ENCODE assay signal across 19 cellular contexts in the genomic region with DNA sequence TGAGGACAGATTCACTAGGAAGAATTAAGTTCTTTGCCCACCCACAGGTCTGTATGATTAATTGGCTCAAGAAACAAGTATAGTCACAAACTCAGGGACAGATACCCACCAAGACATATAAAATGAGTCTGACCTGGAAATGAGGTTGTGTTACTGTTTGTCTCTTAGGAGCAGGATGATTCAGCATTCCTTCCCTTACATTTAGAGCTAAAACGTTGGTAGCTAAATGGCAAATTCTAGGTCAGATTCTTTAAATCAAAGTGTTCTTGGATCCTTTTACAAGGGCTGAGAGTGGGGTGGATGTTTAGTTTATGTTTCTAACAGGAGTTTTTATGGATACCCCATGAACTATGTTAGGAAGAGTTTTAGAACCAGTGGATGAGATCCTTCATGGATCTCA. TPM values are rescaled to one million over a fixed set of nuclear protein-coding genes. Genes with fewer than 3 reads are reported as not detected.
DNase-seq lines count a peak whose midpoint lies in the region; TF ChIP-seq lines count a peak whose summit lies in the region.
"Had no signal": no experiment of that assay in that cellular context is flagged by ENCODE, and none has a peak within 500 bp of the region (broad histone marks: within the 10 kb centered on the region; RNA-seq: fewer than 3 reads in every experiment).

No MANE protein-coding gene starts in this region.

- H3K36me3 ChIP-seq in osteoblast (ENCODE audit: insufficient read depth, low read length), result no peaks in the 10 kb centered on the region
- H3K36me3 ChIP-seq: HAP-1, neutrophil, right atrium auricular region had no signal

- H3K4me3 ChIP-seq in cardiac fibroblast (replicated peaks in 1 of 2; ENCODE audit: low read depth in 2 of 2, low read length in 2 of 2), result no peak overlapping the region
- H3K4me3 ChIP-seq in osteoblast (ENCODE audit: insufficient read depth, low read length), result no peak overlapping the region
- H3K4me3 ChIP-seq: HAP-1, right atrium auricular region had no signal

- no peaks in the 10 kb centered on the region for H3K9me3 ChIP-seq in osteoblast (ENCODE audit: low read depth, low read length)
- H3K9me3 ChIP-seq: Caco-2, HAP-1, neutrophil, right atrium auricular region had no signal

- no peaks in the 10 kb centered on the region for H4K20me1 ChIP-seq in osteoblast (ENCODE audit: insufficient read depth, low read length)

- H3K4me2 ChIP-seq in osteoblast (ENCODE audit: insufficient read depth, low read length), result no peak overlapping the region

- H3K4me1 ChIP-seq in osteoblast (ENCODE audit: insufficient read depth, low read length), result no peaks in the 10 kb centered on the region
- H3K4me1 ChIP-seq: Caco-2, HAP-1 had no signal

- DNase-seq in EH (ENCODE audit: low read depth), result peak; percentile 18
- DNase-seq in LHCN-M2 (ENCODE audit: low read depth), result peak; percentile 15
- DNase-seq in cardiac fibroblast (ENCODE audit: low read depth in 2 of 2), result peak; percentile 20 to 38
- DNase-seq in osteoblast (ENCODE audit: insufficient read length, low spot score, missing footprints), result peak; percentile 70
- no peak for DNase-seq in activated effector memory CD4-positive, alpha-beta T cell treated with anti-CD3 and anti-CD28 coated beads, Interleukin-2, amount 50 U/mL, for 16 hours
- no peak for DNase-seq in G401 (ENCODE audit: low spot score)
- DNase-seq in activated CD8-positive, alpha-beta memory T cell treated with anti-CD3 and anti-CD28 coated beads for 24 hours, result no peak
- DNase-seq in cortex of kidney (lab: John Stamatoyannopoulos, UW), result no peak
- DNase-seq: activated B cell treated with CpG ODN at 0.5 μM for 24 hours; AML-193; Caco-2; NCI-H187 treated with DMSO at 0.1 percent for 48 hours; NCI-H510A; SHP77 treated with DMSO at 0.1 percent for 48 hours; stimulated activated CD4-positive, alpha-beta T cell treated with anti-CD3 and anti-CD28 coated beads, Interleukin-1b, Interleukin-23, amount 100 ng/mL, for 48 hours had no signal

- no peak overlapping the region for H2AFZ ChIP-seq in osteoblast (ENCODE audit: low read length)

- H3K27me3 ChIP-seq in osteoblast (ENCODE audit: insufficient read depth, low read length), result peaks cover 24% of the 10 kb centered on the region
- H3K27me3 ChIP-seq: right atrium auricular region had no signal

- TF ChIP-seq CTCF in cardiac fibroblast (IDR thresholded peaks at IDR 0.05; ENCODE audit: low read depth, low read length) (no peak), osteoblast (IDR thresholded peaks at IDR 0.05; ENCODE audit: extremely low read depth, low read depth, low read length) (no peak)

- H3K79me2 ChIP-seq in osteoblast (ENCODE audit: insufficient read depth, low read length), result no peaks in the 10 kb centered on the region

- in situ Hi-C loops in G401 (cut with HindIII; ENCODE audit: low sequenced_read_pairs), result no loop called here

- H3K27ac ChIP-seq in osteoblast (ENCODE audit: low read depth, low read length), result no peak overlapping the region
- H3K27ac ChIP-seq: neutrophil, right atrium auricular region had no signal

RNA-seq across cellular contexts. Expression of gene RIMKLA, which starts 4.7 kb away (rescaled TPM):
- total RNA-seq in LHCN-M2 (2014; rRNA removed), result not detected in 2 replicates
- polyA plus RNA-seq in LHCN-M2 (2012), result not detected
- not detected in 2 replicates for total RNA-seq in osteoblast
- 0.37 TPM in 1 of 2 replicates, not detected in the other for total RNA-seq in G401 (2014; rRNA removed; shearing (Covaris generic))
- total RNA-seq: MCF 10A had no signal

RNA-seq across cellular contexts. Expression of gene FOXJ3, which starts 50.2 kb away (rescaled TPM):
- total RNA-seq in LHCN-M2 (2014; rRNA removed) (33.4 and 34.0 TPM in 2 replicates), osteoblast (37.3 and 41.8 TPM in 2 replicates)
- polyA plus RNA-seq in LHCN-M2 (2012), result 10.2 TPM
- 20.1 and 21.4 TPM in 2 replicates for total RNA-seq in G401 (2014; rRNA removed; shearing (Covaris generic))

Comparison
In these comparisons a context has a peak if more than half of its experiments do, and no peak if none do; other contexts are left out.
1. DNase-seq: peak in EH (single experiment), LHCN-M2 (single experiment), cardiac fibroblast (2 of 2) and osteoblast (single experiment); none in activated effector memory CD4-positive, alpha-beta T cell treated with anti-CD3 and anti-CD28 coated beads, Interleukin-2, amount 50 U/mL, for 16 hours (single experiment), G401 (single experiment), activated CD8-positive, alpha-beta memory T cell treated with anti-CD3 and anti-CD28 coated beads for 24 hours (single experiment) and cortex of kidney (single experiment).